ENCODE assay signal across 8 cellular contexts in genomic region chr20:48920527-48921167, GRCh38. TPM values are rescaled to one million over a fixed set of nuclear protein-coding genes. Genes with fewer than 3 reads are reported as not detected.
DNase-seq lines count a peak whose midpoint lies in the region; ATAC-seq and TF ChIP-seq lines count a peak whose summit lies in the region.

No MANE protein-coding gene starts in this region.

- H3K27me3 ChIP-seq in rectal smooth muscle tissue (ENCODE audit: control insufficient read depth, insufficient read depth, low read length) = no peaks in the 10 kb centered on the region

- peak overlapping the region; percentile 81 for H3K27ac ChIP-seq in rectal smooth muscle tissue (ENCODE audit: low read depth, low read length)

- H3K4me3 Mint-ChIP-seq in T-cell = peak overlapping the region; percentile 89 to 98 (median 92)

- H3K27me3 Mint-ChIP-seq in T-cell = no peaks in the 10 kb centered on the region

- ATAC-seq in T-cell (replicated peaks in 1 of 4) (no peak), HG03095 (IDR thresholded peaks at IDR 0.05; ENCODE audit: unreplicated experiment) (no peak)

- no peaks in the 10 kb centered on the region; the same call in 1 of the 2 replicates for H3K4me1 ChIP-seq in ES-I3 (ENCODE audit: insufficient read depth, low read length)
- peaks cover 8% of the 10 kb centered on the region for H3K4me1 ChIP-seq in rectal smooth muscle tissue (ENCODE audit: control insufficient read depth, insufficient read depth, low read length)

- no peaks in the 10 kb centered on the region for H3K9me3 ChIP-seq in ES-I3 (ENCODE audit: control insufficient read depth, insufficient read depth, low read length)

- intact Hi-C loops in posterior cingulate gyrus (cut with DNase I) = no loop called here

- H3K9ac ChIP-seq in ES-I3 (ENCODE audit: low read depth, low read length) = peak overlapping the region; percentile 96
- peak overlapping the region; percentile 98 for H3K9ac ChIP-seq in rectal smooth muscle tissue (ENCODE audit: low read length)

- H3K36me3 ChIP-seq in ES-I3 (ENCODE audit: insufficient read depth, low read length) (no peaks in the 10 kb centered on the region), rectal smooth muscle tissue (ENCODE audit: control insufficient read depth, insufficient read depth, low read length) (no peaks in the 10 kb centered on the region)

- peaks cover 43 to 49% (median 48%) of the 10 kb centered on the region in 3 donors for H3K4me1 Mint-ChIP-seq in T-cell

- H3K27ac Mint-ChIP-seq in T-cell = peak overlapping the region; percentile 91 to 94

- DNase-seq in T-cell (peak in 1 of 34 experiments; percentile 6), fibroblast of mammary gland (ENCODE audit: low read depth) (no peak), posterior cingulate gyrus (no peak), OCI-M2 (lab: John Stamatoyannopoulos, UW; ENCODE audit: unreplicated experiment) (no peak), islet precursor cell (no peak)

- no peaks in the 10 kb centered on the region for H3K36me3 Mint-ChIP-seq in T-cell

- CTCF ChIA-PET in T-cell (lab: Charles Lee) = interaction anchor here in 1 of 2 donors (0.6 kb wide), 2 partner anchors 13 to 1649 kb away, joined by 4 to 5 read pairs; no protein-coding TSS in a partner anchor

- H3K9me3 Mint-ChIP-seq in T-cell = no peaks in the 10 kb centered on the region

- POLR2A ChIA-PET in T-cell (lab: Charles Lee) = no interaction called here

- TF ChIP-seq CTCF in fibroblast of mammary gland (conservative IDR thresholded peaks at IDR 0.05; ENCODE audit: control insufficient read depth, insufficient read depth, low read depth, low read length) = no peak

- peak overlapping the region; percentile 85 for H3K4me3 ChIP-seq in fibroblast of mammary gland (ENCODE audit: control insufficient read depth, low read depth, low read length)
- peak overlapping the region; percentile 75 for H3K4me3 ChIP-seq in rectal smooth muscle tissue (ENCODE audit: low read length)

RNA-seq across cellular contexts. Expression of gene ARFGEF2, which starts 0.9 kb away (rescaled TPM):
- 10 to 100 TPM; 23.4 to 30.3 (median 26.0) TPM for total RNA-seq in T-cell
